In the genomic region with DNA sequence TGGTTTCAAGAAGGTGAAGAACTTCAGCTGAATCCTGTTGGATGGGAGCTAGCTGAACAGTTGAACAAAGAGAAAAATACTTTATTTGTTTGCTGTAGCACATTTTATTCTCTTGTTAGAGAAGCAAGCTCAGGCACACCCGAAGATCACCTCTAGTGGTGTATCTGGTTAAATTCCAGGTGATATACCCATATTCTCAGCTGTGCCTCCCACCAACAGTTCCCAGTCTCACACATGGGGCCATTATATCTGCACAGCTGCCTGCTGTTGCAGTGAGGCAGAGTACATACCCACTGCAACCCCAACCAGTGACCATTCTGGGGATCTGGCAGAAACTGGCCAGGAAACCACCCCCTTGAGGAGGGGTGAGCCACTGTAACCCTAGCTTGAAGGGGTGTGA, we compare ENCODE assay signal across 1 cellular context.
TF ChIP-seq lines count a peak whose summit lies in the region.

No MANE protein-coding gene starts in this region.

TF ChIP-seq in WTC11, 78 proteins besides CTCF, POLR2A, EP300 and RAD21 (continued from another document):
- TF ChIP-seq, protein P1, sequence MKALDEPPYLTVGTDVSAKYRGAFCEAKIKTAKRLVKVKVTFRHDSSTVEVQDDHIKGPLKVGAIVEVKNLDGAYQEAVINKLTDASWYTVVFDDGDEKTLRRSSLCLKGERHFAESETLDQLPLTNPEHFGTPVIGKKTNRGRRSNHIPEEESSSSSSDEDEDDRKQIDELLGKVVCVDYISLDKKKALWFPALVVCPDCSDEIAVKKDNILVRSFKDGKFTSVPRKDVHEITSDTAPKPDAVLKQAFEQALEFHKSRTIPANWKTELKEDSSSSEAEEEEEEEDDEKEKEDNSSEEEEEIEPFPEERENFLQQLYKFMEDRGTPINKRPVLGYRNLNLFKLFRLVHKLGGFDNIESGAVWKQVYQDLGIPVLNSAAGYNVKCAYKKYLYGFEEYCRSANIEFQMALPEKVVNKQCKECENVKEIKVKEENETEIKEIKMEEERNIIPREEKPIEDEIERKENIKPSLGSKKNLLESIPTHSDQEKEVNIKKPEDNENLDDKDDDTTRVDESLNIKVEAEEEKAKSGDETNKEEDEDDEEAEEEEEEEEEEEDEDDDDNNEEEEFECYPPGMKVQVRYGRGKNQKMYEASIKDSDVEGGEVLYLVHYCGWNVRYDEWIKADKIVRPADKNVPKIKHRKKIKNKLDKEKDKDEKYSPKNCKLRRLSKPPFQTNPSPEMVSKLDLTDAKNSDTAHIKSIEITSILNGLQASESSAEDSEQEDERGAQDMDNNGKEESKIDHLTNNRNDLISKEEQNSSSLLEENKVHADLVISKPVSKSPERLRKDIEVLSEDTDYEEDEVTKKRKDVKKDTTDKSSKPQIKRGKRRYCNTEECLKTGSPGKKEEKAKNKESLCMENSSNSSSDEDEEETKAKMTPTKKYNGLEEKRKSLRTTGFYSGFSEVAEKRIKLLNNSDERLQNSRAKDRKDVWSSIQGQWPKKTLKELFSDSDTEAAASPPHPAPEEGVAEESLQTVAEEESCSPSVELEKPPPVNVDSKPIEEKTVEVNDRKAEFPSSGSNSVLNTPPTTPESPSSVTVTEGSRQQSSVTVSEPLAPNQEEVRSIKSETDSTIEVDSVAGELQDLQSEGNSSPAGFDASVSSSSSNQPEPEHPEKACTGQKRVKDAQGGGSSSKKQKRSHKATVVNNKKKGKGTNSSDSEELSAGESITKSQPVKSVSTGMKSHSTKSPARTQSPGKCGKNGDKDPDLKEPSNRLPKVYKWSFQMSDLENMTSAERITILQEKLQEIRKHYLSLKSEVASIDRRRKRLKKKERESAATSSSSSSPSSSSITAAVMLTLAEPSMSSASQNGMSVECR (CRISPR knock-in tag; IDR thresholded peaks at IDR 0.05; ENCODE audit: borderline replicate concordance): no peak
- TF ChIP-seq FOXK1 (CRISPR knock-in tag; IDR thresholded peaks at IDR 0.05): no peak
- no peak for TF ChIP-seq NR2C2 (CRISPR knock-in tag; IDR thresholded peaks at IDR 0.05)
